1 cellular context compared by ENCODE assay signal in the genomic region with DNA sequence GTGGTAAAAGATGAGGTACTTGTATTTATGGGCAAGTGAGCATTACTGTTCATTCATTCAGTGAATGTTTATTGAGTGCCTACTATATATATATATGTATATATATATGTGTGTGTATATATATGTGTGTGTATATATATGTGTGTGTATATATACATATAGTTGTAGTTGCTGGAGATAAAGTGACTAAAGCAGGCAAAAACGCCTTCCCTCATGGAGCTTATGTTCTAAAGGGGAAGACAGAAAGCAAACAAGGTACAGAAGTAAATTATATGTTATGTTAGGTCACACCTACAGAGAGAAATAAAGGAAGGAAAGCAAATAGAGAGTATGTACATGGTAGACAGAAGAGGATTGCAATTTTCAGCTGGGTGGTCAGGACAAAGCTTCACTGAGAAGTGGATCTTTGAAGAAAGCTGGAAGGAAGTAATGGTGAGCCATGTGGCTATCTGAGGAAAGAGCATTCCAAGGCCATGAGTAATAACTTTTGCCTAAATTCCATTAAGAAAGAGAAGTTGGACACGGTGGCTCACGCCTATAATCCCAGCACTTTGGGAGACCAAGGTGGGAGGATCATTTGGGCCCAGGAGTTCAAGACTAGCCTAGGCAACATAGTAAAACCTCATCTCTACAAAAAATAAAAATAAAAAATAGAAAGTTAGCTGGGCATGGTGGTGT.
TF ChIP-seq lines count a peak whose summit lies in the region.

No MANE protein-coding gene starts in this region.

TF ChIP-seq in SK-N-SH, 30 proteins besides CTCF, POLR2A, EP300 and RAD21 (continued from another document):
- TF ChIP-seq MXI1 (IDR thresholded peaks at IDR 0.05; ENCODE audit: low read depth, low read length), result no peak
